ENCODE assay signal across 9 cellular contexts in genomic region chr16:75127713-75128415, GRCh38. TPM values are rescaled to one million over a fixed set of nuclear protein-coding genes. Genes with fewer than 3 reads are reported as not detected.
"Had no signal": no experiment of that assay in that cellular context is flagged by ENCODE, and none has a peak within 500 bp of the region (broad histone marks: within the 10 kb centered on the region; RNA-seq: fewer than 3 reads in every experiment).

No MANE protein-coding gene starts in this region.

- DNase-seq: H9, HCEC 1CT, HFFc6, KG1 had no signal

- H2AFZ ChIP-seq: GM23338 had no signal

- H3K4me3 ChIP-seq: GM23338 had no signal

- H3K4me2 ChIP-seq: GM23338 had no signal

- ATAC-seq: GM23338 had no signal

- FAIRE-seq: H1, H54, HTR-8/SVneo had no signal

RNA-seq across cellular contexts. Expression of gene LDHD, which starts 11.3 kb away (rescaled TPM):
- polyA plus RNA-seq: IgD-negative memory B cell had no signal
